ENCODE assay signal across 11 cellular contexts in genomic region chr6:16305246-16305725, GRCh38.
A peak's percentile ranks its signal among the peaks of the same experiment; 100 is the strongest.
DNase-seq lines count a peak whose midpoint lies in the region; ATAC-seq and TF ChIP-seq lines count a peak whose summit lies in the region.
"Had no signal": no experiment of that assay in that cellular context is flagged by ENCODE, and none has a peak within 500 bp of the region (broad histone marks: within the 10 kb centered on the region; RNA-seq: fewer than 3 reads in every experiment).

No MANE protein-coding gene starts in this region.

- H3K9me3 Mint-ChIP-seq in activated T-helper 17 cell treated with anti-CD3 and anti-CD28 coated beads, Interleukin-2, amount 50 U/mL, for 72 hours, result no peaks in the 10 kb centered on the region
- H3K9me3 Mint-ChIP-seq: activated naive CD4-positive, alpha-beta T cell treated with anti-CD3 and anti-CD28 coated beads, Interleukin-2, amount 50 U/mL, for 24 hours had no signal

- no peaks in the 10 kb centered on the region for H3K36me3 ChIP-seq in A673 (ENCODE audit: insufficient read depth, low read length, poor library complexity, severe bottlenecking)

- no peaks in the 10 kb centered on the region for H3K27me3 Mint-ChIP-seq in activated T-helper 17 cell treated with anti-CD3 and anti-CD28 coated beads, Interleukin-2, amount 50 U/mL, for 72 hours
- H3K27me3 Mint-ChIP-seq: activated naive CD4-positive, alpha-beta T cell treated with anti-CD3 and anti-CD28 coated beads, Interleukin-2, amount 50 U/mL, for 24 hours had no signal

- CTCF ChIA-PET in A673 (lab: Charles Lee), result no interaction called here

- no peaks in the 10 kb centered on the region for H3K4me1 ChIP-seq in A673 (ENCODE audit: insufficient read depth, low read length, poor library complexity, severe bottlenecking)

- no peaks in the 10 kb centered on the region for H3K27me3 ChIP-seq in A673 (replicated peaks; ENCODE audit: insufficient read depth, low read depth, low read length, poor library complexity)

- H3K36me3 Mint-ChIP-seq in activated T-helper 17 cell treated with anti-CD3 and anti-CD28 coated beads, Interleukin-2, amount 50 U/mL, for 72 hours (ENCODE audit: low read depth), result peaks cover 82% of the 10 kb centered on the region

- POLR2A ChIA-PET in A673 (lab: Charles Lee; ENCODE audit: low non-redundant PET), result no interaction called here

- no peaks in the 10 kb centered on the region for H3K4me1 Mint-ChIP-seq in activated T-helper 17 cell treated with anti-CD3 and anti-CD28 coated beads, Interleukin-2, amount 50 U/mL, for 72 hours
- H3K4me1 Mint-ChIP-seq: activated naive CD4-positive, alpha-beta T cell treated with anti-CD3 and anti-CD28 coated beads, Interleukin-2, amount 50 U/mL, for 24 hours had no signal

- ATAC-seq in HG03103 (IDR thresholded peaks at IDR 0.05; ENCODE audit: low read depth, unreplicated experiment), result peak; percentile 75
- ATAC-seq in activated T-helper 17 cell treated with anti-CD3 and anti-CD28 coated beads, Interleukin-2, amount 50 U/mL, for 72 hours (replicated peaks), result peak; percentile 29

- peak; percentile 90 for DNase-seq in GM13976 (ENCODE audit: low spot score)
- peak; percentile 83 for DNase-seq in GM20000 (ENCODE audit: low spot score)
- DNase-seq in superior temporal gyrus (ENCODE audit: extremely low spot score), result no peak
- DNase-seq in HPDE6-E6E7 (ENCODE audit: extremely low spot score), result no peak
- no peak for DNase-seq in NCI-H2029 (lab: John Stamatoyannopoulos, UW)
- no peak for DNase-seq in A673 (ENCODE audit: low spot score)
- DNase-seq: SW 1271 had no signal

- no peak overlapping the region for H3K4me3 ChIP-seq in A673 (ENCODE audit: low read depth, low read length, poor library complexity, severe bottlenecking)

- no TSS peak for BruUV-seq in A673 (replicated peaks; lab: Mats Ljungman, UMichigan)

- intact Hi-C loops in A673 (cut with micrococcal nuclease; ENCODE audit: unreplicated experiment), result no loop called here

- no peak overlapping the region for H3K27ac ChIP-seq in A673 (ENCODE audit: low read depth, low read length, poor library complexity, severe bottlenecking)
- H3K27ac ChIP-seq: KMS-11 had no signal

- H3K9me3 ChIP-seq in A673 (ENCODE audit: low read depth, low read length, poor library complexity, severe bottlenecking), result no peaks in the 10 kb centered on the region

- in situ Hi-C loops in GM13976 (cut with MboI; ENCODE audit: low sequenced_read_pairs, unreplicated experiment), result no loop called here

- H3K27ac Mint-ChIP-seq in activated T-helper 17 cell treated with anti-CD3 and anti-CD28 coated beads, Interleukin-2, amount 50 U/mL, for 72 hours, result no peak overlapping the region
- H3K27ac Mint-ChIP-seq: activated naive CD4-positive, alpha-beta T cell treated with anti-CD3 and anti-CD28 coated beads, Interleukin-2, amount 50 U/mL, for 24 hours had no signal

- no peak for TF ChIP-seq CTCF in GM13976 (IDR thresholded peaks at IDR 0.05; ENCODE audit: borderline replicate concordance, control extremely low read depth, extremely low read depth, insufficient read depth, missing control alignments)
- TF ChIP-seq CTCF in GM20000 (IDR thresholded peaks at IDR 0.05; ENCODE audit: extremely low read depth, missing control alignments), result no peak
- no peak for TF ChIP-seq CTCF in A673 (conservative IDR thresholded peaks at IDR 0.05; ENCODE audit: low read depth, low read length)

- H3K4me3 Mint-ChIP-seq in activated T-helper 17 cell treated with anti-CD3 and anti-CD28 coated beads, Interleukin-2, amount 50 U/mL, for 72 hours, result no peak overlapping the region
- H3K4me3 Mint-ChIP-seq: activated naive CD4-positive, alpha-beta T cell treated with anti-CD3 and anti-CD28 coated beads, Interleukin-2, amount 50 U/mL, for 24 hours had no signal

Comparison
In these comparisons a context has a peak if more than half of its experiments do, and no peak if none do; other contexts are left out.
1. DNase-seq: peak in GM13976 (single experiment) and GM20000 (single experiment); none in superior temporal gyrus (single experiment), HPDE6-E6E7 (single experiment), NCI-H2029 (single experiment) and A673 (single experiment).